ENCODE assay signal across 7 cellular contexts in genomic region chr1:206002833-206003532, GRCh38. TPM values are rescaled to one million over a fixed set of nuclear protein-coding genes. Genes with fewer than 3 reads are reported as not detected.
DNase-seq lines count a peak whose midpoint lies in the region; ATAC-seq, FAIRE-seq and TF ChIP-seq lines count a peak whose summit lies in the region.

TSS of gene RAB7B (minus strand) at chr1:206003395. CDS start at chr1:205994135, 9,260 bp downstream.

- peak within 1 kb of the TSS; percentile 42; the same call in 1 of the 2 replicates for H3K4me2 ChIP-seq in HepG2 (ENCODE audit: low read depth, low read length)

- H3K4me1 ChIP-seq in HepG2 (ENCODE audit: insufficient read depth, low read length) (peaks cover 6% of the 10 kb centered on the region), tibial artery (peaks cover 0 to 33% (median 28%) of the 10 kb centered on the region in 4 donors)

- TF ChIP-seq EP300 in HepG2 (IDR thresholded peaks at IDR 0.05; ENCODE audit: low read depth in 2 of 2, low read length in 2 of 2) = no peak
- no peak for TF ChIP-seq EP300 in HepG2 (CRISPR knock-in tag; IDR thresholded peaks at IDR 0.05; ENCODE audit: borderline replicate concordance)

- POLR2A ChIA-PET in HepG2 (lab: Yijun Ruan, JAX) = no interaction called here

- H3K27me3 Mint-ChIP-seq in chondrocyte (ENCODE audit: low read depth) = no peaks in the 10 kb centered on the region

- BruUV-seq in HepG2 (replicated peaks; lab: Mats Ljungman, UMichigan) = no TSS peak

- H3K27ac ChIP-seq in HepG2 (ENCODE audit: extremely low read length, insufficient read depth, low read length) (no peak within 1 kb of the TSS), tibial artery (peak within 1 kb of the TSS; percentile 69 to 72)

- WGBS in HepG2 (ENCODE audit: low lambda C conversion rate) = 33% methylated on average over 8 of the region's 10 CpGs

- H3K9me3 ChIP-seq in HepG2 (ENCODE audit: low read length) (no peaks in the 10 kb centered on the region), tibial artery (no peaks in the 10 kb centered on the region)

- peak within 1 kb of the TSS; percentile 94 for H3K27ac Mint-ChIP-seq in chondrocyte (ENCODE audit: unreplicated experiment)

- H3K36me3 ChIP-seq in HepG2 (replicated peaks in 1 of 2; ENCODE audit: control insufficient read depth in 1 of 2, insufficient read depth in 2 of 2, low read length in 2 of 2) (no peaks in the 10 kb centered on the region), tibial artery (no peaks in the 10 kb centered on the region)

- intact Hi-C loops in HepG2 (cut with micrococcal nuclease; ENCODE audit: unreplicated experiment) = no loop called here
- intact Hi-C loops in tibial artery (cut with DNase I; ENCODE audit: low total_unique reads) = no loop called here

- peaks cover 56% of the 10 kb centered on the region for H3K4me1 Mint-ChIP-seq in chondrocyte (ENCODE audit: low read depth)

- H3K27me3 ChIP-seq in HepG2 (ENCODE audit: control insufficient read depth in 1 of 2, insufficient read depth in 2 of 2, low read length in 2 of 2) (peaks cover 0 to 10% of the 10 kb centered on the region in 2 experiments; a peak in 3 of 5 replicates), tibial artery (no peaks in the 10 kb centered on the region)

- H3K4me3 ChIP-seq in HepG2 (replicated peaks in 1 of 3; ENCODE audit: insufficient read depth in 1 of 3, low read depth in 2 of 3, low read length in 3 of 3) (no peak within 1 kb of the TSS), tibial artery (peak within 1 kb of the TSS; percentile 36 to 40)

- FAIRE-seq in HepG2 (lab: Jason Lieb, UNC) = no peak

- no peak for TF ChIP-seq RAD21 in HepG2 (CRISPR knock-in tag; IDR thresholded peaks at IDR 0.05)

- DNase-seq in M059J (ENCODE audit: low read depth) (peak; percentile 62), chondrocyte (ENCODE audit: low spot score) (no peak), HepG2 (ENCODE audit: low spot score) (no peak), tibial artery (peak; percentile 81 to 88), COR-L47 (lab: John Stamatoyannopoulos, UW) (no peak)
- no peak for DNase-seq in effector CD8-positive, alpha-beta T cell (lab: John Stamatoyannopoulos, UW)

- no peak for TF ChIP-seq POLR2A in HepG2 (IDR thresholded peaks at IDR 0.05; ENCODE audit: insufficient read depth in 1 of 2, low read depth in 2 of 2, low read length in 2 of 2)

- CTCF ChIA-PET in HepG2 (lab: Yijun Ruan, JAX; ENCODE audit: low intra/inter-chr PET ratio, low total read pairs) = no interaction called here

- H3K79me2 ChIP-seq in HepG2 (ENCODE audit: insufficient read depth, low read length) = no peaks in the 10 kb centered on the region

- H3K9ac ChIP-seq in HepG2 (ENCODE audit: insufficient read depth, low read depth, low read length) = no peak within 1 kb of the TSS

- H2AFZ ChIP-seq in HepG2 (ENCODE audit: low read length) = no peak within 1 kb of the TSS

- in situ Hi-C loops in HepG2 (cut with HindIII; ENCODE audit: extremely low pct_ligation_motif_present, low pct_unique_long_range_greater_than_20kb) = no loop called here

- H3K9me3 Mint-ChIP-seq in chondrocyte (ENCODE audit: low read depth) = peaks cover 3% of the 10 kb centered on the region

- H4K20me1 ChIP-seq in HepG2 (ENCODE audit: insufficient read depth, low read length) = no peaks in the 10 kb centered on the region

- no peak for TF ChIP-seq CTCF in chondrocyte (IDR thresholded peaks at IDR 0.05)
- no peak for TF ChIP-seq CTCF in HepG2 (CRISPR knock-in tag; IDR thresholded peaks at IDR 0.05)
- TF ChIP-seq CTCF in tibial artery (IDR thresholded peaks at IDR 0.05) = no peak

- H3K4me3 Mint-ChIP-seq in chondrocyte (ENCODE audit: unreplicated experiment) = peak within 1 kb of the TSS; percentile 60

- peak; percentile 72 for ATAC-seq in HepG2
- no peak for ATAC-seq in HG03520 (IDR thresholded peaks at IDR 0.05; ENCODE audit: unreplicated experiment)

- H3K36me3 Mint-ChIP-seq in chondrocyte (ENCODE audit: low read depth) = peaks cover 5% of the 10 kb centered on the region

TF ChIP-seq in HepG2, 621 proteins besides CTCF, POLR2A, EP300 and RAD21:
- TF ChIP-seq ZNF234 (CRISPR knock-in tag; conservative IDR thresholded peaks at IDR 0.05) = no peak
- peak; percentile 52 for TF ChIP-seq XRCC5 (optimal IDR thresholded peaks at IDR 0.05; ENCODE audit: low read length)
- TF ChIP-seq ZNF878 (CRISPR knock-in tag; IDR thresholded peaks at IDR 0.05) = no peak
- TF ChIP-seq DR1 (CRISPR knock-in tag; IDR thresholded peaks at IDR 0.05) = no peak
- 0 out of 2 replicates have a peak, but pooled peaks have one; percentile 5 for TF ChIP-seq CEBPB (IDR thresholded peaks at IDR 0.05; ENCODE audit: borderline replicate concordance, low read depth, low read length)
- TF ChIP-seq PAF1 (CRISPR knock-in tag; IDR thresholded peaks at IDR 0.05) = no peak

RNA-seq across cellular contexts. Expression of gene RAB7B, which starts in this region (rescaled TPM):
- 0.44 and 0.69 TPM in 2 replicates for total RNA-seq in M059J (2014; rRNA removed; shearing (Covaris generic))
- total RNA-seq in chondrocyte = 3.5 to 4.5 TPM (median 4.4 TPM) in 3 replicates
- total RNA-seq in HepG2 (2016; rRNA removed; fragmentation: Illumina TruSeq; extraction: Trizol) = 0.34 and 0.46 TPM in 2 replicates
- total RNA-seq in HepG2 (2016; cell fraction: cytosol; rRNA removed; fragmentation: Illumina TruSeq; extraction: Trizol; ENCODE audit: low read depth) = not detected in 2 replicates
- total RNA-seq in HepG2 (2016; cell fraction: insoluble cytoplasmic fraction; rRNA removed; fragmentation: Illumina TruSeq; extraction: Trizol) = 0.32 and 0.49 TPM in 2 replicates
- total RNA-seq in HepG2 (2016; cell fraction: membrane; rRNA removed; fragmentation: Illumina TruSeq; extraction: Trizol) = 0.22 TPM in 1 of 2 replicates, not detected in the other
- 0.19 and 0.28 TPM in 2 replicates for total RNA-seq in HepG2 (2016; cell fraction: nucleus; rRNA removed; fragmentation: Illumina TruSeq; extraction: Trizol)
- polyA plus RNA-seq in HepG2 (2011; rRNA removed) = 0.05 and 0.39 TPM in 2 replicates
- 0.09 and 0.19 TPM in 2 replicates for polyA plus RNA-seq in HepG2 (2011; cell fraction: cytosol; rRNA removed)
- polyA plus RNA-seq in HepG2 (2011; cell fraction: nucleus; rRNA removed) = 0.31 and 0.34 TPM in 2 replicates
- polyA plus RNA-seq in HepG2 (2012) = not detected in 2 replicates
- polyA plus RNA-seq in HepG2 (2016; cell fraction: cytosol; fragmentation: Illumina TruSeq; extraction: Trizol; ENCODE audit: low read depth) = 0.06 and 0.08 TPM in 2 replicates
- 0.50 and 0.66 TPM in 2 replicates for polyA plus RNA-seq in HepG2 (2016; cell fraction: insoluble cytoplasmic fraction; fragmentation: Illumina TruSeq; extraction: Trizol; ENCODE audit: low read depth)
- 0.10 TPM in 1 of 2 replicates, not detected in the other for polyA plus RNA-seq in HepG2 (2016; cell fraction: membrane; fragmentation: Illumina TruSeq; extraction: Trizol; ENCODE audit: low read depth)
- 0.24 TPM in 1 of 2 replicates, not detected in the other for polyA plus RNA-seq in HepG2 (2016; cell fraction: nucleus; fragmentation: Illumina TruSeq; extraction: Trizol; ENCODE audit: insufficient read depth, low read depth)
- polyA minus RNA-seq in HepG2 (2011; rRNA and poly(A)+ RNA removed; ENCODE audit: low replicate concordance) = 0.12 TPM in 1 of 2 replicates, not detected in the other
- not detected in 2 replicates for polyA minus RNA-seq in HepG2 (2011; cell fraction: cytosol; rRNA and poly(A)+ RNA removed)
- not detected in 2 replicates for polyA minus RNA-seq in HepG2 (2011; cell fraction: nucleus; rRNA and poly(A)+ RNA removed)

Comparison
In these comparisons a context has a peak if more than half of its experiments do, and no peak if none do; other contexts are left out.
1. Peak in DNase-seq in M059J; RNA of the gene not detected or under 1 TPM.
2. Peak in ATAC-seq and H3K4me2 ChIP-seq in HepG2; RNA of the gene not detected or under 1 TPM.
3. DNase-seq: peak in tibial artery (2 of 2); none in chondrocyte (single experiment), HepG2 (single experiment), effector CD8-positive, alpha-beta T cell (single experiment) and COR-L47 (single experiment).
4. H3K4me3 ChIP-seq: peak in tibial artery (2 of 2); none in HepG2 (0 of 3).